Comparison of ENCODE assay signal across 8 cellular contexts in genomic region chr1:211830330-211831142, GRCh38. TPM values are rescaled to one million over a fixed set of nuclear protein-coding genes. Genes with fewer than 3 reads are reported as not detected.
DNase-seq lines count a peak whose midpoint lies in the region; ATAC-seq, FAIRE-seq and TF ChIP-seq lines count a peak whose summit lies in the region.

TSS of gene LPGAT1 (minus strand) at chr1:211830763. CDS start at chr1:211829296, 1,467 bp downstream.

- H3K27ac ChIP-seq in VCaP (peak within 1 kb of the TSS; percentile 78), small intestine (ENCODE audit: low read depth in 1 of 2, low read length in 1 of 2) (peak within 1 kb of the TSS; percentile 53 to 82)

- no peaks in the 10 kb centered on the region for H3K27me3 ChIP-seq in small intestine (ENCODE audit: control insufficient read depth in 2 of 2, insufficient read depth in 2 of 2, low read length in 2 of 2)

- DNase-seq in NCI-H1436 (lab: John Stamatoyannopoulos, UW), result peak; percentile 77
- DNase-seq in NCI-H1436 treated with DMSO at 0.1 percent for 48 hours (lab: John Stamatoyannopoulos, UW), result no peak
- DNase-seq in NCI-H1930 (lab: John Stamatoyannopoulos, UW), result peak; percentile 51 to 68
- DNase-seq in T47D (ENCODE audit: low read depth in 1 of 2, low spot score in 1 of 2), result peak; percentile 80 to 84
- peak; percentile 90 for DNase-seq in iPS-NIHi11 (ENCODE audit: low spot score)
- peak; percentile 70 for DNase-seq in small intestine

- peak; percentile 84 for ATAC-seq in HG02798 (IDR thresholded peaks at IDR 0.05; ENCODE audit: poor library complexity, unreplicated experiment)

- peak; percentile 82 for TF ChIP-seq CTCF in VCaP (conservative IDR thresholded peaks at IDR 0.05)

- H3K4me1 ChIP-seq in small intestine (ENCODE audit: control insufficient read depth in 2 of 2, insufficient read depth in 1 of 2, low read depth in 1 of 2, low read length in 1 of 2), result peaks cover 4 to 6% of the 10 kb centered on the region in 2 donors

- in situ Hi-C loops in T47D (cut with HindIII; ENCODE audit: low pct_unique_long_range_greater_than_20kb, low sequenced_read_pairs), result no loop called here

- WGBS in small intestine, 3 donors, result 1% methylated on average over 33 to 88 of the region's 88 CpGs

- peaks cover 0 to 2% of the 10 kb centered on the region in 2 donors for H3K36me3 ChIP-seq in small intestine (ENCODE audit: control insufficient read depth in 2 of 2, insufficient read depth in 2 of 2, low read length in 2 of 2)

- no peaks in the 10 kb centered on the region for H3K9me3 ChIP-seq in small intestine (ENCODE audit: control insufficient read depth, low read depth)

- H3K4me3 ChIP-seq in small intestine (ENCODE audit: low read depth in 1 of 2, low read length in 2 of 2), result peak within 1 kb of the TSS; percentile 83 to 88

- no peak for FAIRE-seq in small intestine (lab: Jason Lieb, UNC)

RNA-seq across cellular contexts. Expression of gene LPGAT1, which starts in this region (rescaled TPM):
- 10 to 100 TPM; 13.4 to 23.2 (median 23.0) TPM for polyA plus RNA-seq in small intestine
